In genomic region chr20:41028359-41029149, GRCh38 we compare ENCODE assay signal across 1 cellular context.
A peak's percentile ranks its signal among the peaks of the same experiment; 100 is the strongest.
TF ChIP-seq lines count a peak whose summit lies in the region.

Gene TOP1 (plus strand): TSS chr20:41028822. CDS start chr20:41029068, 246 bp downstream.

TF ChIP-seq in HepG2, 621 proteins besides CTCF, POLR2A, EP300 and RAD21 (continued from another document and continues in another):
- TF ChIP-seq ARID4A (CRISPR knock-in tag; IDR thresholded peaks at IDR 0.05; ENCODE audit: borderline replicate concordance), result peak; percentile 97
- TF ChIP-seq ZNF773 (CRISPR knock-in tag; IDR thresholded peaks at IDR 0.05; ENCODE audit: borderline replicate concordance), result peak; percentile 98
- peak; percentile 95 for TF ChIP-seq HES4 (CRISPR knock-in tag; IDR thresholded peaks at IDR 0.05; ENCODE audit: borderline replicate concordance)
- peak; percentile 91; the same call in 1 of the 2 replicates for TF ChIP-seq ZNF879 (CRISPR knock-in tag; IDR thresholded peaks at IDR 0.05)
- TF ChIP-seq GMEB1 (CRISPR knock-in tag; IDR thresholded peaks at IDR 0.05; ENCODE audit: borderline replicate concordance), result peak; percentile 94
- no peak for TF ChIP-seq ZC3H13 (CRISPR knock-in tag; IDR thresholded peaks at IDR 0.05)
- peak; percentile 25; the same call in 1 of the 2 replicates for TF ChIP-seq EEA1 (CRISPR knock-in tag; IDR thresholded peaks at IDR 0.05; ENCODE audit: borderline replicate concordance)
- peak; percentile 25; the same call in 1 of the 2 replicates for TF ChIP-seq HCFC1 (IDR thresholded peaks at IDR 0.05; ENCODE audit: low read depth, low read length)
- TF ChIP-seq BATF2 (CRISPR knock-in tag; IDR thresholded peaks at IDR 0.05), result no peak
- peak; percentile 94; the same call in 1 of the 2 replicates for TF ChIP-seq ZNF572 (CRISPR knock-in tag; IDR thresholded peaks at IDR 0.05)
- peak; percentile 13 for TF ChIP-seq ZNF407 (CRISPR knock-in tag; IDR thresholded peaks at IDR 0.05; ENCODE audit: not compliant biosample characterization)
- TF ChIP-seq KLF16 (CRISPR knock-in tag; IDR thresholded peaks at IDR 0.05), result peak in 1 of 2 experiments; percentile 96; a peak in 2 of 4 replicates
- TF ChIP-seq ZGPAT (CRISPR knock-in tag; IDR thresholded peaks at IDR 0.05), result peak; percentile 95
- peak; percentile 82 for TF ChIP-seq SPEN (CRISPR knock-in tag; IDR thresholded peaks at IDR 0.05; ENCODE audit: low read depth)
- TF ChIP-seq MTA1 (CRISPR knock-in tag; IDR thresholded peaks at IDR 0.05; ENCODE audit: borderline replicate concordance), result peak; percentile 85; the same call in 1 of the 2 replicates
- peak; percentile 82; the same call in 1 of the 2 replicates for TF ChIP-seq TERF1 (CRISPR knock-in tag; IDR thresholded peaks at IDR 0.05)
- TF ChIP-seq FOXP1 (IDR thresholded peaks at IDR 0.05), result no peak
- TF ChIP-seq FOXP1 (CRISPR knock-in tag; IDR thresholded peaks at IDR 0.05), result no peak
- no peak; the same call in 1 of the 2 replicates for TF ChIP-seq ZNF3 (CRISPR knock-in tag; IDR thresholded peaks at IDR 0.05)
- peak; percentile 99 for TF ChIP-seq KAT7 (CRISPR knock-in tag; IDR thresholded peaks at IDR 0.05; ENCODE audit: borderline replicate concordance)
- peak; percentile 47; the same call in 1 of the 2 replicates for TF ChIP-seq ZBTB7A (CRISPR knock-in tag; IDR thresholded peaks at IDR 0.05)
- peak; percentile 87 for TF ChIP-seq HDAC1 (CRISPR knock-in tag; IDR thresholded peaks at IDR 0.05)
- TF ChIP-seq FOXK1 (CRISPR knock-in tag; IDR thresholded peaks at IDR 0.05; ENCODE audit: borderline replicate concordance, low read depth), result peak; percentile 82; the same call in 1 of the 2 replicates
- no peak for TF ChIP-seq ZNF138 (CRISPR knock-in tag; IDR thresholded peaks at IDR 0.05; ENCODE audit: low read depth)
- peak; percentile 93; the same call in 1 of the 2 replicates for TF ChIP-seq ZFP82 (CRISPR knock-in tag; IDR thresholded peaks at IDR 0.05; ENCODE audit: borderline replicate concordance)
- TF ChIP-seq FOXO4 (CRISPR knock-in tag; conservative IDR thresholded peaks at IDR 0.05), result 0 out of 2 replicates have a peak, but pooled peaks have one; percentile 93
- TF ChIP-seq IRX3 (CRISPR knock-in tag; IDR thresholded peaks at IDR 0.05; ENCODE audit: borderline replicate concordance, low read depth), result no peak; the same call in 1 of the 2 replicates
- TF ChIP-seq ZNF292 (CRISPR knock-in tag; IDR thresholded peaks at IDR 0.05; ENCODE audit: borderline replicate concordance, low read depth), result peak; percentile 79
- TF ChIP-seq ZNF678 (CRISPR knock-in tag; IDR thresholded peaks at IDR 0.05), result peak; percentile 98
- no peak for TF ChIP-seq ZNF75D (CRISPR knock-in tag; IDR thresholded peaks at IDR 0.05; ENCODE audit: borderline replicate concordance)
- peak; percentile 46 for TF ChIP-seq HNRNPK (IDR thresholded peaks at IDR 0.05; ENCODE audit: low read depth, low read length, poor library complexity, severe bottlenecking)
- TF ChIP-seq MBNL3 (CRISPR knock-in tag; conservative IDR thresholded peaks at IDR 0.05), result no peak
- TF ChIP-seq DMTF1 (CRISPR knock-in tag; IDR thresholded peaks at IDR 0.05), result peak; percentile 35; the same call in 1 of the 2 replicates
- no peak; the same call in 1 of the 2 replicates for TF ChIP-seq CAMTA2 (CRISPR knock-in tag; IDR thresholded peaks at IDR 0.05; ENCODE audit: borderline replicate concordance)
- no peak for TF ChIP-seq ZNF382 (CRISPR knock-in tag; IDR thresholded peaks at IDR 0.05; ENCODE audit: borderline replicate concordance)
- 0 out of 2 replicates have a peak, but pooled peaks have one; percentile 13 for TF ChIP-seq FOXJ3 (CRISPR knock-in tag; IDR thresholded peaks at IDR 0.05; ENCODE audit: borderline replicate concordance)
- TF ChIP-seq CBX1 (IDR thresholded peaks at IDR 0.05; ENCODE audit: low read depth), result no peak
- peak; percentile 18 for TF ChIP-seq NKX3-1 (CRISPR knock-in tag; IDR thresholded peaks at IDR 0.05)
